In the genomic region with DNA sequence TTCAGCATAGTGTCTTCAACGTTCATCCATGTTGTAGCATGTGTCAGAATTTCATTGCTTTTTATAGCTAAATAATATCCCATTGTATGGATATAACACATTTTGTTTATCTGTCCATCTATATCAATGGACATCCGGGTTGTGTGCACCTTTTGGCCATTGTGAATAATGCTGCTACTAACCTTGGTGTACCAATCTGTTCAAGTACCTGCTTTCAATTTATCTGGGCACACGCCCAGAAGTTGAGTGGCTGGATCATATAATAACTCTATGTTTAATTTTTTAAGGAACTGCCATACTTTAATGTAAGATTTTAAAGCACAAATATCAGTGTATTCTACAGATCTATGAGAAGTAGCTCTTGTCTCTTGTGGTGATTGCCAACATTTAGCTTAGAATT, we compare ENCODE assay signal across 16 cellular contexts. TPM values are rescaled to one million over a fixed set of nuclear protein-coding genes. Genes with fewer than 3 reads are reported as not detected.
DNase-seq lines count a peak whose midpoint lies in the region; ATAC-seq, FAIRE-seq and TF ChIP-seq lines count a peak whose summit lies in the region.
"Had no signal": no experiment of that assay in that cellular context is flagged by ENCODE, and none has a peak within 500 bp of the region (broad histone marks: within the 10 kb centered on the region; RNA-seq: fewer than 3 reads in every experiment).

No MANE protein-coding gene starts in this region.

- H3K36me3 ChIP-seq in adrenal gland (replicated peaks in 1 of 2) (no peaks in the 10 kb centered on the region), psoas muscle (ENCODE audit: insufficient read depth in 1 of 2, low read depth in 1 of 2) (no peaks in the 10 kb centered on the region)
- H3K36me3 ChIP-seq: SJSA1 had no signal

- H3K4me3 ChIP-seq in adrenal gland (no peak overlapping the region), psoas muscle (no peak overlapping the region), coronary artery (no peak overlapping the region)
- H3K4me3 ChIP-seq: SJSA1 had no signal

- TF ChIP-seq POLR2A in adrenal gland (IDR thresholded peaks at IDR 0.05) = no peak

- WGBS in adrenal gland, 4 donors = 67 to 72% (median 68%) methylated on average over 3 of the region's 3 CpGs
- WGBS in psoas muscle, 3 donors = 79 to 80% (median 79%) methylated on average over 3 of the region's 3 CpGs

- intact Hi-C loops in adrenal gland (cut with DNase I) = no loop called here
- intact Hi-C loops in psoas muscle (cut with DNase I) = no loop called here

- FAIRE-seq in HTR-8/SVneo (lab: Jason Lieb, UNC) = no peak
- FAIRE-seq: G401.6 had no signal

- H3K27ac ChIP-seq in adrenal gland = peak overlapping the region in 3 of 5 donors; percentile 38 to 47 (median 45)
- H3K27ac ChIP-seq in psoas muscle = peak overlapping the region; percentile 42
- H3K27ac ChIP-seq in coronary artery = no peak overlapping the region
- H3K27ac ChIP-seq: SJSA1 had no signal

- H3K4me1 ChIP-seq in adrenal gland (replicated peaks in 1 of 2) (no peaks in the 10 kb centered on the region), psoas muscle (peaks cover 39% of the 10 kb centered on the region)
- H3K4me1 ChIP-seq: SJSA1 had no signal

- ATAC-seq in psoas muscle = no peak

- DNase-seq in DMS79 (lab: John Stamatoyannopoulos, UW) (peak; percentile 20), NCI-H1092 treated with DMSO at 0.1 percent for 48 hours (lab: John Stamatoyannopoulos, UW) (peak; percentile 36), adrenal gland (no peak), psoas muscle (no peak), HTR-8/SVneo (ENCODE audit: insufficient read length, low spot score) (no peak), NCI-H526 (lab: John Stamatoyannopoulos, UW) (no peak), coronary artery (ENCODE audit: low spot score) (no peak)
- DNase-seq: ACHN, AML-193, H9, Karpas-422, MM.1S, NCI-H2081 treated with DMSO at 0.1 percent for 48 hours, NCI-H774 had no signal

- TF ChIP-seq CTCF in adrenal gland (IDR thresholded peaks at IDR 0.05) (no peak), psoas muscle (IDR thresholded peaks at IDR 0.05) (no peak), coronary artery (IDR thresholded peaks at IDR 0.05) (no peak)

- no peaks in the 10 kb centered on the region for H3K9me3 ChIP-seq in adrenal gland (replicated peaks in 1 of 3)
- no peaks in the 10 kb centered on the region for H3K9me3 ChIP-seq in psoas muscle
- H3K9me3 ChIP-seq: SJSA1 had no signal

- H3K27me3 ChIP-seq in adrenal gland = no peaks in the 10 kb centered on the region
- H3K27me3 ChIP-seq in psoas muscle (ENCODE audit: insufficient read depth in 3 of 3, low read length in 2 of 3) = no peaks in the 10 kb centered on the region
- H3K27me3 ChIP-seq: SJSA1 had no signal

RNA-seq across cellular contexts. Expression of gene SCAI, which starts 43.5 kb away (rescaled TPM):
- total RNA-seq in adrenal gland = 10 to 100 TPM in 4 of 8 donors, 1 to 10 TPM in 4; 7.8 to 19.6 (median 11.7) TPM
- 1 to 10 TPM; 1.4 to 6.3 (median 3.1) TPM for polyA plus RNA-seq in adrenal gland
- total RNA-seq in psoas muscle = 1 to 10 TPM; 1.8 to 5.2 (median 3.4) TPM
- 1 to 10 TPM in 1 of 3 donors, under 1 TPM in 2; 0.39 to 1.5 (median 0.80) TPM for polyA plus RNA-seq in psoas muscle

Comparison
In these comparisons a context has a peak if more than half of its experiments do, and no peak if none do; other contexts are left out.
1. DNase-seq: peak in DMS79 (single experiment) and NCI-H1092 treated with DMSO at 0.1 percent for 48 hours (single experiment); none in adrenal gland (0 of 7), psoas muscle (0 of 2), HTR-8/SVneo (single experiment), NCI-H526 (0 of 2) and coronary artery (single experiment).
2. H3K27ac ChIP-seq: peak in adrenal gland (3 of 5) and psoas muscle (single experiment); none in coronary artery (0 of 2).